ENCODE assay signal across 8 cellular contexts in genomic region chr17:65027305-65027704, GRCh38. TPM values are rescaled to one million over a fixed set of nuclear protein-coding genes. Genes with fewer than 3 reads are reported as not detected.
A peak's percentile ranks its signal among the peaks of the same experiment; 100 is the strongest.
DNase-seq lines count a peak whose midpoint lies in the region; TF ChIP-seq lines count a peak whose summit lies in the region.

No MANE protein-coding gene starts in this region.

- DNase-seq in MCF 10A (ENCODE audit: unreplicated experiment) (peak; percentile 72), breast epithelium (ENCODE audit: low spot score in 2 of 2) (no peak), MM.1S (no peak), foreskin fibroblast (peak; percentile 38 to 73), ascending aorta (ENCODE audit: low spot score in 2 of 2) (no peak), sigmoid colon (no peak)
- DNase-seq in activated CD4-positive, alpha-beta T cell treated with anti-CD3 and anti-CD28 coated beads, Interleukin-2, amount 50 U/mL, for 48 hours = peak; percentile 46 to 64
- DNase-seq in stimulated activated CD8-positive, alpha-beta memory T cell treated with anti-CD3 and anti-CD28 coated beads, Interleukin-7, amount 100 ng/mL, for 4 hours (ENCODE audit: low read depth in 2 of 2) = peak; percentile 35 to 40

- H3K27ac ChIP-seq in breast epithelium (no peak overlapping the region), MM.1S (ENCODE audit: low read length) (no peak overlapping the region), ascending aorta (no peak overlapping the region), sigmoid colon (no peak overlapping the region)

- no peak for TF ChIP-seq EP300 in sigmoid colon (IDR thresholded peaks at IDR 0.05)

- H3K4me3 ChIP-seq in breast epithelium = no peak overlapping the region
- H3K4me3 ChIP-seq in MM.1S (ENCODE audit: low read length) = no peak overlapping the region
- no peak overlapping the region for H3K4me3 ChIP-seq in foreskin fibroblast (ENCODE audit: low read depth in 1 of 2, low read length in 2 of 2)
- no peak overlapping the region for H3K4me3 ChIP-seq in ascending aorta
- no peak overlapping the region for H3K4me3 ChIP-seq in sigmoid colon

- 86 to 90% methylated on average over 2 of the region's 2 CpGs for WGBS in sigmoid colon, 2 donors

- H3K9me2 ChIP-seq in MM.1S (replicated peaks; ENCODE audit: insufficient read depth, low read length) = no peaks in the 10 kb centered on the region

- POLR2A ChIA-PET in MCF 10A (lab: Yijun Ruan, JAX) = interaction anchor here (1.0 kb wide), 1 partner anchor 52 kb away, joined by 4 read pairs; no protein-coding TSS in a partner anchor

- no peaks in the 10 kb centered on the region for H3K27me3 ChIP-seq in breast epithelium
- H3K27me3 ChIP-seq in MM.1S (replicated peaks; ENCODE audit: insufficient read depth, low read length) = no peaks in the 10 kb centered on the region
- H3K27me3 ChIP-seq in ascending aorta = no peaks in the 10 kb centered on the region
- H3K27me3 ChIP-seq in sigmoid colon = no peaks in the 10 kb centered on the region

- BruUV-seq in MCF 10A (replicated peaks; lab: Mats Ljungman, UMichigan) = no TSS peak

- no peak for TF ChIP-seq POLR2A in breast epithelium (IDR thresholded peaks at IDR 0.05)
- TF ChIP-seq POLR2A in sigmoid colon (IDR thresholded peaks at IDR 0.05) = no peak

- peaks cover 100% of the 10 kb centered on the region for H3K79me2 ChIP-seq in MM.1S (ENCODE audit: low read length)

- H3K4me1 Mint-ChIP-seq in MCF 10A (ENCODE audit: insufficient read depth, unreplicated experiment) = peaks cover 38% of the 10 kb centered on the region

- no peak overlapping the region for H3K4me3 Mint-ChIP-seq in MCF 10A (ENCODE audit: unreplicated experiment)

- TF ChIP-seq CTCF in MCF 10A (IDR thresholded peaks at IDR 0.05; ENCODE audit: unreplicated experiment) = peak; percentile 36
- no peak for TF ChIP-seq CTCF in breast epithelium (IDR thresholded peaks at IDR 0.05)
- TF ChIP-seq CTCF in MM.1S (IDR thresholded peaks at IDR 0.05; ENCODE audit: low read length) = peak; percentile 29
- peak; percentile 23 for TF ChIP-seq CTCF in foreskin fibroblast (IDR thresholded peaks at IDR 0.05; ENCODE audit: low read depth, low read length)
- no peak for TF ChIP-seq CTCF in ascending aorta (IDR thresholded peaks at IDR 0.05)
- TF ChIP-seq CTCF in sigmoid colon (IDR thresholded peaks at IDR 0.05) = no peak

- no peaks in the 10 kb centered on the region for H3K36me3 Mint-ChIP-seq in MCF 10A (ENCODE audit: insufficient read depth, unreplicated experiment)

- no peak overlapping the region for H3K9ac ChIP-seq in MM.1S (ENCODE audit: low read length)

- no peaks in the 10 kb centered on the region for H3K27me3 Mint-ChIP-seq in MCF 10A (ENCODE audit: insufficient read depth, unreplicated experiment)

- peak overlapping the region; percentile 42 for H3K27ac Mint-ChIP-seq in MCF 10A (ENCODE audit: low read depth, unreplicated experiment)

- H3K36me3 ChIP-seq in breast epithelium = no peaks in the 10 kb centered on the region
- H3K36me3 ChIP-seq in MM.1S (replicated peaks; ENCODE audit: insufficient read depth, low read length) = no peaks in the 10 kb centered on the region
- no peaks in the 10 kb centered on the region for H3K36me3 ChIP-seq in ascending aorta
- H3K36me3 ChIP-seq in sigmoid colon = no peaks in the 10 kb centered on the region

- H3K9me3 ChIP-seq in breast epithelium (no peaks in the 10 kb centered on the region), MM.1S (replicated peaks; ENCODE audit: insufficient read depth, low read length) (no peaks in the 10 kb centered on the region), ascending aorta (no peaks in the 10 kb centered on the region), sigmoid colon (no peaks in the 10 kb centered on the region)

- no peak overlapping the region for H3K4me2 ChIP-seq in MM.1S (ENCODE audit: low read depth, low read length)

- H3K4me1 ChIP-seq in breast epithelium = peaks cover 0 to 3% of the 10 kb centered on the region in 2 donors
- H3K4me1 ChIP-seq in MM.1S (ENCODE audit: low read length) = 0 out of 2 replicates have a peak, but pooled peaks cover 22% of the 10 kb centered on the region
- peaks cover 7 to 16% of the 10 kb centered on the region in 2 donors for H3K4me1 ChIP-seq in ascending aorta
- peaks cover 0 to 71% (median 58%) of the 10 kb centered on the region in 4 donors for H3K4me1 ChIP-seq in sigmoid colon

- H3F3A ChIP-seq in MM.1S (ENCODE audit: insufficient read depth, low read length) = 0 out of 2 replicates have a peak, but pooled peaks cover 6% of the 10 kb centered on the region

- intact Hi-C loops in MCF 10A (cut with micrococcal nuclease) (loop anchor here (2.0 kb wide), 1 partner anchor 73 kb away; no protein-coding TSS in a partner anchor), breast epithelium (cut with DNase I; ENCODE audit: low total_unique reads) (loop anchor here (1.0 kb wide), 1 partner anchor 16 kb away; no protein-coding TSS in a partner anchor), ascending aorta (cut with DNase I) (no loop called here), sigmoid colon (cut with DNase I) (no loop called here)

- no peak overlapping the region for H2AFZ ChIP-seq in MM.1S (ENCODE audit: low read length)

- CTCF ChIA-PET in MCF 10A (lab: Yijun Ruan, JAX) = interaction anchor here (0.6 to 0.7 kb wide), 3 partner anchors 27 to 928 kb away, joined by 3 read pairs; no protein-coding TSS in a partner anchor

- no peaks in the 10 kb centered on the region for H3K9me3 Mint-ChIP-seq in MCF 10A (ENCODE audit: unreplicated experiment)

- peaks cover 25% of the 10 kb centered on the region for H4K20me1 ChIP-seq in MM.1S (ENCODE audit: insufficient read depth, low read length)

RNA-seq across cellular contexts. Expression of gene GNA13, which starts 29.2 kb away (rescaled TPM):
- total RNA-seq in MCF 10A (2022) = 32.1 and 33.2 TPM in 2 replicates
- 10 to 100 TPM; 42.9 to 74.6 (median 47.8) TPM for total RNA-seq in breast epithelium
- total RNA-seq in ascending aorta = 35.8 TPM
- 100 to 1,000 TPM in 2 of 4 donors, 10 to 100 TPM in 2; 72.8 to 120 (median 96.4) TPM for total RNA-seq in sigmoid colon
- 10 to 100 TPM; 33.1 to 62.9 (median 39.6) TPM for polyA plus RNA-seq in sigmoid colon

Comparison
In these comparisons a context has a peak if more than half of its experiments do, and no peak if none do; other contexts are left out.
1. DNase-seq: peak in MCF 10A (single experiment), activated CD4-positive, alpha-beta T cell treated with anti-CD3 and anti-CD28 coated beads, Interleukin-2, amount 50 U/mL, for 48 hours (2 of 2), foreskin fibroblast (2 of 2) and stimulated activated CD8-positive, alpha-beta memory T cell treated with anti-CD3 and anti-CD28 coated beads, Interleukin-7, amount 100 ng/mL, for 4 hours (2 of 2); none in breast epithelium (0 of 2), MM.1S (single experiment), ascending aorta (0 of 2) and sigmoid colon (single experiment).
2. CTCF ChIP-seq: peak in MCF 10A (single experiment), MM.1S (single experiment) and foreskin fibroblast (single experiment); none in breast epithelium (0 of 3), ascending aorta (0 of 3) and sigmoid colon (0 of 4).
3. intact Hi-C loops: an anchor here in MCF 10A (2.0 kb wide) and breast epithelium (1.0 kb wide); none called in ascending aorta and sigmoid colon.